ENCODE assay signal across 9 cellular contexts in genomic region chr13:74129500-74130144, GRCh38. TPM values are rescaled to one million over a fixed set of nuclear protein-coding genes. Genes with fewer than 3 reads are reported as not detected.
A peak's percentile ranks its signal among the peaks of the same experiment; 100 is the strongest.
DNase-seq lines count a peak whose midpoint lies in the region; ATAC-seq and TF ChIP-seq lines count a peak whose summit lies in the region.
"Had no signal": no experiment of that assay in that cellular context is flagged by ENCODE, and none has a peak within 500 bp of the region (broad histone marks: within the 10 kb centered on the region; RNA-seq: fewer than 3 reads in every experiment).

No MANE protein-coding gene starts in this region.

- H3K4me1 ChIP-seq in mesenchymal stem cell (ENCODE audit: control insufficient read depth, insufficient read depth, low read depth, low read length), result peaks cover 8% of the 10 kb centered on the region

- H2BK15ac ChIP-seq in mesenchymal stem cell (ENCODE audit: low read depth, poor library complexity, severe bottlenecking), result peak overlapping the region; percentile 80

- no peaks in the 10 kb centered on the region for H3K27me3 ChIP-seq in CD4-positive, alpha-beta T cell (ENCODE audit: control insufficient read depth, insufficient read depth, low read length)
- H3K27me3 ChIP-seq in mesenchymal stem cell (ENCODE audit: control insufficient read depth in 1 of 2, insufficient read depth in 1 of 2, low read length in 2 of 2), result no peaks in the 10 kb centered on the region

- ATAC-seq in CD4-positive, alpha-beta T cell (ENCODE audit: poor library complexity), result no peak
- no peak for ATAC-seq in GM21381 (IDR thresholded peaks at IDR 0.05; ENCODE audit: unreplicated experiment)
- ATAC-seq in GM18861 (IDR thresholded peaks at IDR 0.05; ENCODE audit: unreplicated experiment), result no peak
- no peak for ATAC-seq in WTC11

- H3K79me1 ChIP-seq in mesenchymal stem cell (replicated peaks; ENCODE audit: low read length, poor library complexity, severe bottlenecking), result peaks cover 2% of the 10 kb centered on the region

- peak overlapping the region; percentile 40 for H4K8ac ChIP-seq in mesenchymal stem cell (ENCODE audit: low read length)

- H3K9me3 Mint-ChIP-seq in CD4-positive, alpha-beta T cell, result no peaks in the 10 kb centered on the region
- H3K9me3 Mint-ChIP-seq in WTC11, result no peaks in the 10 kb centered on the region

- H2BK12ac ChIP-seq in mesenchymal stem cell (ENCODE audit: low read length in 2 of 2), result peak overlapping the region; percentile 63 to 91

- H2AFZ ChIP-seq in mesenchymal stem cell (ENCODE audit: low read depth, low read length), result no peak overlapping the region

- peaks cover 78% of the 10 kb centered on the region for H3K4me1 Mint-ChIP-seq in CD4-positive, alpha-beta T cell (ENCODE audit: low read depth)
- H3K4me1 Mint-ChIP-seq in WTC11, result peaks cover 35% of the 10 kb centered on the region

- H3K27ac ChIP-seq in CD4-positive, alpha-beta T cell (ENCODE audit: low read depth, low read length), result peak overlapping the region; percentile 13
- H3K27ac ChIP-seq in mesenchymal stem cell (ENCODE audit: low read length, poor library complexity, severe bottlenecking), result no peak overlapping the region

- peaks cover 6% of the 10 kb centered on the region for H3K27me3 Mint-ChIP-seq in CD4-positive, alpha-beta T cell
- H3K27me3 Mint-ChIP-seq in WTC11 (ENCODE audit: low read depth), result peaks cover 7% of the 10 kb centered on the region; the same call in 1 of the 2 replicates

- CTCF ChIA-PET in CD4-positive, alpha-beta T cell (lab: Charles Lee), result interaction anchor here (0.7 to 10.2 kb wide), 4 partner anchors 59 to 269 kb away, joined by 3 to 67 read pairs (median 4); no protein-coding TSS in a partner anchor
- CTCF ChIA-PET in WTC11 (lab: Charles Lee), result no interaction called here

- intact Hi-C loops in CD4-positive, alpha-beta T cell (cut with DNase I, micrococcal nuclease), result loop anchor here (5.0 to 10.0 kb wide), 11 partner anchors 37 to 427 kb away; no protein-coding TSS in a partner anchor

- no peak overlapping the region for H3K4me3 ChIP-seq in mesenchymal stem cell (ENCODE audit: insufficient read depth in 1 of 2, low read depth in 1 of 2, low read length in 2 of 2)

- 48% methylated on average over 3 of the region's 4 CpGs for WGBS in mesenchymal stem cell

- H3K23ac ChIP-seq in mesenchymal stem cell (ENCODE audit: low read length in 2 of 2), result no peak overlapping the region

- H3K4me3 Mint-ChIP-seq in CD4-positive, alpha-beta T cell, result peak overlapping the region; percentile 75
- no peak overlapping the region for H3K4me3 Mint-ChIP-seq in WTC11

- H2AK5ac ChIP-seq in mesenchymal stem cell (ENCODE audit: low read length, severe bottlenecking), result peak overlapping the region; percentile 53

- H3K9ac ChIP-seq in mesenchymal stem cell (ENCODE audit: low read length), result peak overlapping the region; percentile 48

- peaks cover 23% of the 10 kb centered on the region for H3K36me3 Mint-ChIP-seq in CD4-positive, alpha-beta T cell (ENCODE audit: low read depth)
- no peaks in the 10 kb centered on the region for H3K36me3 Mint-ChIP-seq in WTC11

- H3K4ac ChIP-seq in mesenchymal stem cell (ENCODE audit: low read depth in 1 of 2, low read length in 2 of 2), result peak overlapping the region; percentile 73 to 82

- H3K18ac ChIP-seq in mesenchymal stem cell (ENCODE audit: low read depth in 1 of 2, low read length in 2 of 2), result peak overlapping the region; percentile 2 to 46

- no peak overlapping the region for H2BK120ac ChIP-seq in mesenchymal stem cell (ENCODE audit: low read depth, low read length)

- H3K4me2 ChIP-seq in mesenchymal stem cell (ENCODE audit: low read length, poor library complexity, severe bottlenecking), result no peak overlapping the region

- TF ChIP-seq CTCF in CD4-positive, alpha-beta T cell (IDR thresholded peaks at IDR 0.05), result no peak
- no peak for TF ChIP-seq CTCF in WTC11 (IDR thresholded peaks at IDR 0.05)

- POLR2A ChIA-PET in CD4-positive, alpha-beta T cell (lab: Charles Lee), result interaction anchor here (0.6 to 7.6 kb wide), 6 partner anchors 36 to 294 kb away, joined by 3 to 218 read pairs (median 3); no protein-coding TSS in a partner anchor
- POLR2A ChIA-PET in WTC11 (lab: Charles Lee), result no interaction called here

- no peak overlapping the region for H3K14ac ChIP-seq in mesenchymal stem cell (ENCODE audit: low read length in 2 of 2)

- no peak overlapping the region for H3K27ac Mint-ChIP-seq in CD4-positive, alpha-beta T cell
- no peak overlapping the region for H3K27ac Mint-ChIP-seq in WTC11

- H3K9me3 ChIP-seq in CD4-positive, alpha-beta T cell (ENCODE audit: control insufficient read depth, low read length), result no peaks in the 10 kb centered on the region
- no peaks in the 10 kb centered on the region for H3K9me3 ChIP-seq in mesenchymal stem cell (ENCODE audit: control insufficient read depth, low read length)

- no peak overlapping the region for H4K91ac ChIP-seq in mesenchymal stem cell (ENCODE audit: low read length)

- no peaks in the 10 kb centered on the region for H3K36me3 ChIP-seq in mesenchymal stem cell (ENCODE audit: control insufficient read depth in 1 of 2, insufficient read depth in 2 of 2, low read depth in 1 of 2, low read length in 2 of 2)

- no peak overlapping the region for H2BK5ac ChIP-seq in mesenchymal stem cell (ENCODE audit: low read depth, low read length, poor library complexity, severe bottlenecking)

- peak in 7 of 10 experiments; percentile 3 to 28 (median 21) for DNase-seq in CD4-positive, alpha-beta T cell
- DNase-seq in LHCN-M2 (ENCODE audit: low read depth) (peak; percentile 85), mesenchymal stem cell (no peak), NCI-H1048 (lab: John Stamatoyannopoulos, UW) (no peak), WTC11 (ENCODE audit: low spot score) (no peak)
- DNase-seq in activated effector memory CD4-positive, alpha-beta T cell treated with anti-CD3 and anti-CD28 coated beads, Interleukin-2, amount 50 U/mL, for 16 hours, result peak; percentile 76
- DNase-seq: NCI-H1436 had no signal

TF ChIP-seq in WTC11, 78 proteins besides CTCF, POLR2A, EP300 and RAD21:
- TF ChIP-seq STAT6 (CRISPR knock-in tag; conservative IDR thresholded peaks at IDR 0.05; ENCODE audit: low read depth) (no peak), MYBL2 (CRISPR knock-in tag; IDR thresholded peaks at IDR 0.05) (no peak), ESRRA (CRISPR knock-in tag; IDR thresholded peaks at IDR 0.05; ENCODE audit: borderline replicate concordance) (no peak), JUN (CRISPR knock-in tag; IDR thresholded peaks at IDR 0.05) (no peak), ZNF671 (CRISPR knock-in tag; IDR thresholded peaks at IDR 0.05) (no peak), NR2C2 (CRISPR knock-in tag; IDR thresholded peaks at IDR 0.05) (no peak), ZMAT4 (CRISPR knock-in tag; IDR thresholded peaks at IDR 0.05) (no peak), ZNF396 (CRISPR knock-in tag; IDR thresholded peaks at IDR 0.05; ENCODE audit: borderline replicate concordance) (no peak), OVOL2 (CRISPR knock-in tag; IDR thresholded peaks at IDR 0.05; ENCODE audit: borderline replicate concordance) (no peak)
- TF ChIP-seq, protein P1, sequence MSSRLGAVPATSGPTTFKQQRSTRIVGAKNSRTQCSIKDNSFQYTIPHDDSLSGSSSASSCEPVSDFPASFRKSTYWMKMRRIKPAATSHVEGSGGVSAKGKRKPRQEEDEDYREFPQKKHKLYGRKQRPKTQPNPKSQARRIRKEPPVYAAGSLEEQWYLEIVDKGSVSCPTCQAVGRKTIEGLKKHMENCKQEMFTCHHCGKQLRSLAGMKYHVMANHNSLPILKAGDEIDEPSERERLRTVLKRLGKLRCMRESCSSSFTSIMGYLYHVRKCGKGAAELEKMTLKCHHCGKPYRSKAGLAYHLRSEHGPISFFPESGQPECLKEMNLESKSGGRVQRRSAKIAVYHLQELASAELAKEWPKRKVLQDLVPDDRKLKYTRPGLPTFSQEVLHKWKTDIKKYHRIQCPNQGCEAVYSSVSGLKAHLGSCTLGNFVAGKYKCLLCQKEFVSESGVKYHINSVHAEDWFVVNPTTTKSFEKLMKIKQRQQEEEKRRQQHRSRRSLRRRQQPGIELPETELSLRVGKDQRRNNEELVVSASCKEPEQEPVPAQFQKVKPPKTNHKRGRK (CRISPR knock-in tag; IDR thresholded peaks at IDR 0.05; ENCODE audit: borderline replicate concordance), result no peak
- TF ChIP-seq, protein P2, sequence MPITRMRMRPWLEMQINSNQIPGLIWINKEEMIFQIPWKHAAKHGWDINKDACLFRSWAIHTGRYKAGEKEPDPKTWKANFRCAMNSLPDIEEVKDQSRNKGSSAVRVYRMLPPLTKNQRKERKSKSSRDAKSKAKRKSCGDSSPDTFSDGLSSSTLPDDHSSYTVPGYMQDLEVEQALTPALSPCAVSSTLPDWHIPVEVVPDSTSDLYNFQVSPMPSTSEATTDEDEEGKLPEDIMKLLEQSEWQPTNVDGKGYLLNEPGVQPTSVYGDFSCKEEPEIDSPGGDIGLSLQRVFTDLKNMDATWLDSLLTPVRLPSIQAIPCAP (CRISPR knock-in tag; IDR thresholded peaks at IDR 0.05), result no peak
TF ChIP-seq in WTC11: peak in this region for 0.

RNA-seq across cellular contexts. Expression of gene KLF12, which starts 4.6 kb away (rescaled TPM):
- 10 to 100 TPM; 69.5 to 74.7 TPM for total RNA-seq in CD4-positive, alpha-beta T cell
- total RNA-seq in LHCN-M2 (2014; rRNA removed) (18.5 and 20.3 TPM in 2 replicates), WTC11 (2021) (7.7 to 8.5 TPM (median 8.3 TPM) in 3 replicates)
- polyA plus RNA-seq in LHCN-M2 (2012), result 6.1 TPM
- polyA plus RNA-seq in mesenchymal stem cell (2013, experiment 1 of 2), result 10.2 TPM
- polyA plus RNA-seq in mesenchymal stem cell (2013, experiment 2 of 2), result 10.0 TPM

Comparison
In these comparisons a context has a peak if more than half of its experiments do, and no peak if none do; other contexts are left out.
1. DNase-seq: peak in CD4-positive, alpha-beta T cell (7 of 10), LHCN-M2 (single experiment) and activated effector memory CD4-positive, alpha-beta T cell treated with anti-CD3 and anti-CD28 coated beads, Interleukin-2, amount 50 U/mL, for 16 hours (single experiment); none in mesenchymal stem cell (single experiment), NCI-H1048 (single experiment) and WTC11 (single experiment).